In genomic region chr3:171305823-171306222, GRCh38 we compare ENCODE assay signal across 8 cellular contexts.
DNase-seq lines count a peak whose midpoint lies in the region; ATAC-seq and TF ChIP-seq lines count a peak whose summit lies in the region.
"Not testable (repeated sequence)": the region's sequence is repeated elsewhere in the genome, so short reads cannot be mapped to it uniquely, and the experiment has no call there.

No MANE protein-coding gene starts in this region.

- H3K27me3 ChIP-seq in cardiac muscle cell; muscle layer of colon (ENCODE audit: control insufficient read depth in 1 of 2, insufficient read depth in 2 of 2, low read length in 2 of 2); gastrocnemius medialis; transverse colon: not testable (repeated sequence)

- not testable (repeated sequence) for ATAC-seq in gastrocnemius medialis

- not testable (repeated sequence) for H3K36me3 ChIP-seq in cardiac muscle cell; muscle layer of colon (ENCODE audit: insufficient read depth, low read length); gastrocnemius medialis; transverse colon

- H3K27me3 Mint-ChIP-seq in HFFc6 (ENCODE audit: insufficient read depth); activated T-cell treated with anti-CD3 and anti-CD28 coated beads, Interleukin-2, amount 50 U/mL, for 24 hours; chondrocyte (ENCODE audit: low read depth); nephron progenitor cell (ENCODE audit: low read depth, poor library complexity): not testable (repeated sequence)

- not testable (repeated sequence) for TF ChIP-seq CTCF in HFFc6 (IDR thresholded peaks at IDR 0.05); chondrocyte (IDR thresholded peaks at IDR 0.05); cardiac muscle cell (IDR thresholded peaks at IDR 0.05; ENCODE audit: low read depth, low read length); nephron progenitor cell (IDR thresholded peaks at IDR 0.05); gastrocnemius medialis (IDR thresholded peaks at IDR 0.05 in 4 of 5, conservative IDR thresholded peaks at IDR 0.05 in 1 of 5); transverse colon (IDR thresholded peaks at IDR 0.05)

- not testable (repeated sequence) for H3K9me3 ChIP-seq in cardiac muscle cell (ENCODE audit: low read depth); muscle layer of colon (ENCODE audit: low read length); gastrocnemius medialis; transverse colon

- DNase-seq in HFFc6; activated T-cell treated with anti-CD3 and anti-CD28 coated beads, Interleukin-2, amount 50 U/mL, for 24 hours; chondrocyte (ENCODE audit: low spot score); cardiac muscle cell (ENCODE audit: low read depth in 1 of 2, low spot score in 1 of 2); nephron progenitor cell; gastrocnemius medialis; transverse colon: not testable (repeated sequence)

- WGBS in transverse colon (ENCODE audit: low coverage in 1 of 2), 2 donors = 87 to 94% methylated on average over 3 of the region's 3 CpGs

- not testable (repeated sequence) for H3K9ac ChIP-seq in muscle layer of colon (ENCODE audit: low read length)

- intact Hi-C loops in gastrocnemius medialis (cut with DNase I; ENCODE audit: low total_unique reads); transverse colon (cut with DNase I; ENCODE audit: low total_unique reads): not testable (repeated sequence)

- in situ Hi-C loops in gastrocnemius medialis (cut with MboI; ENCODE audit: low sequenced_read_pairs in 4 of 4); transverse colon (cut with MboI; ENCODE audit: low pct_ligation_motif_present in 1 of 4, low pct_unique_long_range_greater_than_20kb in 1 of 4, low sequenced_read_pairs in 3 of 4): not testable (repeated sequence)

- H3K36me3 Mint-ChIP-seq in HFFc6 (ENCODE audit: low read depth) (peaks cover 14% of the 10 kb centered on the region; the same call in 1 of the 2 replicates), nephron progenitor cell (ENCODE audit: low read depth) (peaks cover 19% of the 10 kb centered on the region)
- H3K36me3 Mint-ChIP-seq in activated T-cell treated with anti-CD3 and anti-CD28 coated beads, Interleukin-2, amount 50 U/mL, for 24 hours (ENCODE audit: low read depth); chondrocyte (ENCODE audit: low read depth): not testable (repeated sequence)

- TF ChIP-seq POLR2A in gastrocnemius medialis (IDR thresholded peaks at IDR 0.05); transverse colon (IDR thresholded peaks at IDR 0.05): not testable (repeated sequence)

- H3K4me3 ChIP-seq in cardiac muscle cell; muscle layer of colon (ENCODE audit: low read depth in 1 of 2, low read length in 2 of 2); gastrocnemius medialis; transverse colon: not testable (repeated sequence)

- peaks cover 67% of the 10 kb centered on the region for H3K4me1 Mint-ChIP-seq in HFFc6 (ENCODE audit: low read depth)
- H3K4me1 Mint-ChIP-seq in activated T-cell treated with anti-CD3 and anti-CD28 coated beads, Interleukin-2, amount 50 U/mL, for 24 hours (ENCODE audit: low read depth) = peaks cover 69% of the 10 kb centered on the region
- peaks cover 74% of the 10 kb centered on the region for H3K4me1 Mint-ChIP-seq in chondrocyte (ENCODE audit: low read depth)
- H3K4me1 Mint-ChIP-seq in nephron progenitor cell = peaks cover 25% of the 10 kb centered on the region

- H3K4me3 Mint-ChIP-seq in HFFc6 = peak overlapping the region; percentile 73; the same call in 1 of the 2 replicates
- H3K4me3 Mint-ChIP-seq in activated T-cell treated with anti-CD3 and anti-CD28 coated beads, Interleukin-2, amount 50 U/mL, for 24 hours; chondrocyte (ENCODE audit: unreplicated experiment); nephron progenitor cell: not testable (repeated sequence)

- H3K9me3 Mint-ChIP-seq in HFFc6; activated T-cell treated with anti-CD3 and anti-CD28 coated beads, Interleukin-2, amount 50 U/mL, for 24 hours: not testable (repeated sequence)
- H3K9me3 Mint-ChIP-seq in chondrocyte (ENCODE audit: low read depth) = peaks cover 12% of the 10 kb centered on the region
- H3K9me3 Mint-ChIP-seq in nephron progenitor cell = peaks cover 21% of the 10 kb centered on the region

- peak overlapping the region; percentile 83 for H3K27ac ChIP-seq in cardiac muscle cell
- peak overlapping the region; percentile 35 for H3K27ac ChIP-seq in muscle layer of colon (ENCODE audit: low read depth, low read length)
- H3K27ac ChIP-seq in gastrocnemius medialis = peak overlapping the region; percentile 67 to 78 (median 72)
- peak overlapping the region; percentile 67 to 77 (median 72) for H3K27ac ChIP-seq in transverse colon

- H3K27ac Mint-ChIP-seq in HFFc6 (peak overlapping the region; percentile 87), chondrocyte (ENCODE audit: unreplicated experiment) (peak overlapping the region; percentile 96), nephron progenitor cell (peak overlapping the region; percentile 85)
- peak overlapping the region; percentile 16 for H3K27ac Mint-ChIP-seq in activated T-cell treated with anti-CD3 and anti-CD28 coated beads, Interleukin-2, amount 50 U/mL, for 24 hours

- peaks cover 24% of the 10 kb centered on the region for H3K4me1 ChIP-seq in cardiac muscle cell (ENCODE audit: low read depth)
- H3K4me1 ChIP-seq in muscle layer of colon (ENCODE audit: insufficient read depth, low read length) = peaks cover 15% of the 10 kb centered on the region
- peaks cover 30 to 40% of the 10 kb centered on the region in 2 donors for H3K4me1 ChIP-seq in gastrocnemius medialis
- not testable (repeated sequence) for H3K4me1 ChIP-seq in transverse colon

- TF ChIP-seq EP300 in transverse colon (IDR thresholded peaks at IDR 0.05; ENCODE audit: low read depth) = not testable (repeated sequence)

Comparison
In these comparisons a context has a peak if more than half of its experiments do, and no peak if none do; other contexts are left out.
1. H3K27ac Mint-ChIP-seq: peak in every context shown above with its lines; median percentile 96 in chondrocyte; 87 in HFFc6; 85 in nephron progenitor cell; 16 in activated T-cell treated with anti-CD3 and anti-CD28 coated beads, Interleukin-2, amount 50 U/mL, for 24 hours.